20 cellular contexts compared by ENCODE assay signal in the genomic region with DNA sequence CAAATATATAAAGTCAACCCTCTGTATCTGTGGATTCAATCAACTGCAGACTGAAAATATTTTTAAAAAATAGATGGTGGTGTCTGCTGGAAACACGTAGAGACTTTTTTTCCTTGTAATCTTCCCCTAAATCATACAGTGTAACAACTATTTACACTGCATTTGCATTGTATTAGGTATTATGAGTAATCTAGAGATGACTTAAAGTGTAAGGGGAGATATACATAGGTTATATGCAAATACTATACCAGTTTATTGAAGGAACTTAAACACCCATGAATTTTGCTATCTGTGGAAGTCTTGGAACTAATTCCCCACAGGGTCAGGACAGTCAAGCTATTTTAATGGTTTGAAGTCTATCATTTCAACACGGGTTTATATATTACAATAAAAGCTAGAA. TPM values are rescaled to one million over a fixed set of nuclear protein-coding genes. Genes with fewer than 3 reads are reported as not detected.
DNase-seq lines count a peak whose midpoint lies in the region; ATAC-seq and TF ChIP-seq lines count a peak whose summit lies in the region.
"Had no signal": no experiment of that assay in that cellular context is flagged by ENCODE, and none has a peak within 500 bp of the region (broad histone marks: within the 10 kb centered on the region; RNA-seq: fewer than 3 reads in every experiment).

No MANE protein-coding gene starts in this region.

- H3K36me3 ChIP-seq in OCI-LY3 (replicated peaks; ENCODE audit: low read depth, low read length) (peaks cover 10% of the 10 kb centered on the region), upper lobe of right lung (peaks cover 9% of the 10 kb centered on the region)
- H3K36me3 ChIP-seq: right lobe of liver had no signal

- DNase-seq in MCF 10A (ENCODE audit: unreplicated experiment), result no peak
- DNase-seq in upper lobe of right lung, result no peak
- DNase-seq in 8988T, result no peak
- no peak for DNase-seq in COLO668 (lab: John Stamatoyannopoulos, UW; ENCODE audit: unreplicated experiment)
- DNase-seq: activated CD4-positive, alpha-beta T cell treated with anti-CD3 and anti-CD28 coated beads for 4 hours; activated naive CD4-positive, alpha-beta T cell treated with Interleukin-2 at 50 U/mL for 16 hours; COR-L47; cortex of kidney; NCI-H748 treated with DMSO at 0.1 percent for 48 hours; right lobe of liver; stimulated activated CD4-positive, alpha-beta T cell treated with anti-CD3 and anti-CD28 coated beads, Interleukin-1b, Interleukin-23, amount 100 ng/mL, for 48 hours; T1000 had no signal

- H4K20me1 ChIP-seq in OCI-LY3 (ENCODE audit: insufficient read depth, low read length), result peaks cover 60% of the 10 kb centered on the region

- no peak overlapping the region for H3K4me3 Mint-ChIP-seq in MCF 10A (ENCODE audit: unreplicated experiment)

- no peak overlapping the region for H2AFZ ChIP-seq in OCI-LY3 (ENCODE audit: low read depth, low read length)

- H3K27me3 ChIP-seq in OCI-LY3 (ENCODE audit: low read depth, low read length), result no peaks in the 10 kb centered on the region
- H3K27me3 ChIP-seq in upper lobe of right lung, result no peaks in the 10 kb centered on the region
- H3K27me3 ChIP-seq: right lobe of liver had no signal

- H3K4me1 Mint-ChIP-seq in MCF 10A (ENCODE audit: insufficient read depth, unreplicated experiment), result peaks cover 32% of the 10 kb centered on the region

- H3K4me3 ChIP-seq in OCI-LY3 (ENCODE audit: low read length), result no peak overlapping the region
- no peak overlapping the region for H3K4me3 ChIP-seq in upper lobe of right lung
- H3K4me3 ChIP-seq: right lobe of liver, SK-N-MC had no signal

- no peak overlapping the region for H3K9ac ChIP-seq in OCI-LY3 (ENCODE audit: low read length)

- no peaks in the 10 kb centered on the region for H3K9me3 Mint-ChIP-seq in MCF 10A (ENCODE audit: unreplicated experiment)

- H3K27ac Mint-ChIP-seq in MCF 10A (ENCODE audit: low read depth, unreplicated experiment), result no peak overlapping the region

- peaks cover 79% of the 10 kb centered on the region for H3K79me2 ChIP-seq in OCI-LY3 (ENCODE audit: low read length)

- H3K4me1 ChIP-seq in OCI-LY3 (ENCODE audit: low read length) (peaks cover 12% of the 10 kb centered on the region), upper lobe of right lung (no peaks in the 10 kb centered on the region)
- H3K4me1 ChIP-seq: right lobe of liver had no signal

- intact Hi-C loops in MCF 10A (cut with micrococcal nuclease), result no loop called here
- intact Hi-C loops in upper lobe of right lung (cut with DNase I), result no loop called here

- H3K4me2 ChIP-seq in OCI-LY3 (ENCODE audit: low read length), result peak overlapping the region; percentile 31

- H3K27ac ChIP-seq in OCI-LY3 (ENCODE audit: low read length) (no peak overlapping the region), upper lobe of right lung (no peak overlapping the region)
- H3K27ac ChIP-seq: right lobe of liver had no signal

- ATAC-seq in GM18861 (IDR thresholded peaks at IDR 0.05; ENCODE audit: unreplicated experiment), result peak; percentile 62
- ATAC-seq in GM21619 (IDR thresholded peaks at IDR 0.05; ENCODE audit: unreplicated experiment), result peak; percentile 63
- ATAC-seq in HG03139 (IDR thresholded peaks at IDR 0.05; ENCODE audit: unreplicated experiment), result peak; percentile 50
- no peak for ATAC-seq in upper lobe of right lung
- ATAC-seq: HCT116, HepG2, left lobe of liver, right lobe of liver had no signal

- H3K27me3 Mint-ChIP-seq in MCF 10A (ENCODE audit: insufficient read depth, unreplicated experiment), result no peaks in the 10 kb centered on the region

- peaks cover 30% of the 10 kb centered on the region for H3K36me3 Mint-ChIP-seq in MCF 10A (ENCODE audit: insufficient read depth, unreplicated experiment)

- POLR2A ChIA-PET in MCF 10A (lab: Yijun Ruan, JAX), result no interaction called here

- TF ChIP-seq CTCF in OCI-LY3 (IDR thresholded peaks at IDR 0.05; ENCODE audit: low read depth, low read length), result no peak
- TF ChIP-seq CTCF in MCF 10A (IDR thresholded peaks at IDR 0.05; ENCODE audit: unreplicated experiment), result no peak
- TF ChIP-seq CTCF in upper lobe of right lung (IDR thresholded peaks at IDR 0.05), result no peak

- CTCF ChIA-PET in MCF 10A (lab: Yijun Ruan, JAX), result no interaction called here

- H3K9me3 ChIP-seq in OCI-LY3 (ENCODE audit: insufficient read depth, low read length) (no peaks in the 10 kb centered on the region), upper lobe of right lung (no peaks in the 10 kb centered on the region)
- H3K9me3 ChIP-seq: right lobe of liver had no signal

- BruUV-seq in MCF 10A (replicated peaks; lab: Mats Ljungman, UMichigan), result no TSS peak

RNA-seq across cellular contexts. Expression of gene HDAC2, which starts 10.2 kb away (rescaled TPM):
- 105 and 118 TPM in 2 replicates for total RNA-seq in MCF 10A (2022)
- total RNA-seq in upper lobe of right lung, result 62.2 TPM
